In genomic region chr1:12176298-12177118, GRCh38 we compare ENCODE assay signal across 16 cellular contexts. TPM values are rescaled to one million over a fixed set of nuclear protein-coding genes. Genes with fewer than 3 reads are reported as not detected.
DNase-seq lines count a peak whose midpoint lies in the region; ATAC-seq and TF ChIP-seq lines count a peak whose summit lies in the region.
"Had no signal": no experiment of that assay in that cellular context is flagged by ENCODE, and none has a peak within 500 bp of the region (broad histone marks: within the 10 kb centered on the region; RNA-seq: fewer than 3 reads in every experiment).

No MANE protein-coding gene starts in this region.

- no peaks in the 10 kb centered on the region for H3K27me3 Mint-ChIP-seq in stimulated activated naive CD8-positive, alpha-beta T cell treated with anti-CD3 and anti-CD28 coated beads, Interleukin-15, Interleukin-2, amounts not matched to agents 100 ng/mL and 50 ng/mL, for 24 hours
- peaks cover 10% of the 10 kb centered on the region for H3K27me3 Mint-ChIP-seq in neural progenitor cell (ENCODE audit: insufficient read depth, low read depth)

- H4K20me1 ChIP-seq in neural progenitor cell (ENCODE audit: low read depth): no peaks in the 10 kb centered on the region

- H3K4me2 ChIP-seq in neural progenitor cell: no peak overlapping the region

- peak overlapping the region; percentile 99 for H3K27ac Mint-ChIP-seq in stimulated activated naive CD8-positive, alpha-beta T cell treated with anti-CD3 and anti-CD28 coated beads, Interleukin-15, Interleukin-2, amounts not matched to agents 100 ng/mL and 50 ng/mL, for 24 hours
- H3K27ac Mint-ChIP-seq in neural progenitor cell: peak overlapping the region; percentile 48

- TF ChIP-seq CTCF in neural progenitor cell (IDR thresholded peaks at IDR 0.05): no peak

- H2AFZ ChIP-seq in neural progenitor cell (replicated peaks): no peak overlapping the region

- no peaks in the 10 kb centered on the region for H3K27me3 ChIP-seq in effector memory CD4-positive, alpha-beta T cell (replicated peaks; ENCODE audit: control insufficient read depth, insufficient read depth, low read length, poor library complexity, severe bottlenecking)
- no peaks in the 10 kb centered on the region for H3K27me3 ChIP-seq in neural progenitor cell
- H3K27me3 ChIP-seq: adrenal gland, pancreas had no signal

- H3K4me1 ChIP-seq in effector memory CD4-positive, alpha-beta T cell (ENCODE audit: control insufficient read depth, insufficient read depth, low read length, poor library complexity, severe bottlenecking): peaks cover 96% of the 10 kb centered on the region
- peaks cover 10% of the 10 kb centered on the region for H3K4me1 ChIP-seq in neural progenitor cell

- no peak overlapping the region for H3K9ac ChIP-seq in neural progenitor cell

- H3F3A ChIP-seq in neural progenitor cell (ENCODE audit: low read depth): no peaks in the 10 kb centered on the region

- no peaks in the 10 kb centered on the region for H3K79me2 ChIP-seq in neural progenitor cell (ENCODE audit: low read depth)

- DNase-seq in stimulated activated naive CD8-positive, alpha-beta T cell treated with anti-CD3 and anti-CD28 coated beads, Interleukin-15, Interleukin-2, amounts not matched to agents 100 U/mL and 50 U/mL, for 24 hours: no peak
- DNase-seq in effector memory CD4-positive, alpha-beta T cell: no peak
- DNase-seq in neural progenitor cell (ENCODE audit: low spot score): no peak
- no peak for DNase-seq in NCI-H226
- DNase-seq in COLO829 (ENCODE audit: low spot score): no peak
- DNase-seq: activated CD4-positive, alpha-beta T cell treated with anti-CD3 and anti-CD28 coated beads, Interleukin-2, amount 50 U/mL, for 4 hours; adrenal gland; EL; mammary epithelial cell; NCI-H1417 treated with DMSO at 0.1 percent for 48 hours; NCI-H510A treated with DMSO at 0.1 percent for 48 hours; pancreas had no signal

- H3K36me3 ChIP-seq in effector memory CD4-positive, alpha-beta T cell (ENCODE audit: control insufficient read depth, insufficient read depth, low read length): peaks cover 15% of the 10 kb centered on the region
- H3K36me3 ChIP-seq in neural progenitor cell: no peaks in the 10 kb centered on the region
- H3K36me3 ChIP-seq: adrenal gland, pancreas had no signal

- peaks cover 50% of the 10 kb centered on the region for H3K36me3 Mint-ChIP-seq in stimulated activated naive CD8-positive, alpha-beta T cell treated with anti-CD3 and anti-CD28 coated beads, Interleukin-15, Interleukin-2, amounts not matched to agents 100 ng/mL and 50 ng/mL, for 24 hours (ENCODE audit: low read depth)
- H3K36me3 Mint-ChIP-seq in neural progenitor cell: no peaks in the 10 kb centered on the region

- H3K27ac ChIP-seq in effector memory CD4-positive, alpha-beta T cell (ENCODE audit: insufficient read depth, low read length, poor library complexity, severe bottlenecking): peak overlapping the region; percentile 88
- no peak overlapping the region for H3K27ac ChIP-seq in neural progenitor cell

- peaks cover under 1% of the 10 kb centered on the region for H3K9me3 Mint-ChIP-seq in stimulated activated naive CD8-positive, alpha-beta T cell treated with anti-CD3 and anti-CD28 coated beads, Interleukin-15, Interleukin-2, amounts not matched to agents 100 ng/mL and 50 ng/mL, for 24 hours
- H3K9me3 Mint-ChIP-seq in neural progenitor cell: no peaks in the 10 kb centered on the region

- peak overlapping the region; percentile 70 for H3K4me3 Mint-ChIP-seq in stimulated activated naive CD8-positive, alpha-beta T cell treated with anti-CD3 and anti-CD28 coated beads, Interleukin-15, Interleukin-2, amounts not matched to agents 100 ng/mL and 50 ng/mL, for 24 hours
- no peak overlapping the region for H3K4me3 Mint-ChIP-seq in neural progenitor cell

- ATAC-seq in stimulated activated naive CD8-positive, alpha-beta T cell treated with anti-CD3 and anti-CD28 coated beads, Interleukin-15, Interleukin-2, amounts not matched to agents 100 U/mL and 50 U/mL, for 24 hours: no peak
- no peak for ATAC-seq in GM21737 (IDR thresholded peaks at IDR 0.05; ENCODE audit: unreplicated experiment)
- no peak for ATAC-seq in HG03521 (IDR thresholded peaks at IDR 0.05; ENCODE audit: unreplicated experiment)
- ATAC-seq: esophagus mucosa, pancreas had no signal

- H3K9me3 ChIP-seq in effector memory CD4-positive, alpha-beta T cell (ENCODE audit: control insufficient read depth, low read length): no peaks in the 10 kb centered on the region
- H3K9me3 ChIP-seq in neural progenitor cell (ENCODE audit: low read depth): no peaks in the 10 kb centered on the region
- H3K9me3 ChIP-seq: adrenal gland, pancreas had no signal

- H3K4me1 Mint-ChIP-seq in stimulated activated naive CD8-positive, alpha-beta T cell treated with anti-CD3 and anti-CD28 coated beads, Interleukin-15, Interleukin-2, amounts not matched to agents 100 ng/mL and 50 ng/mL, for 24 hours (ENCODE audit: low read depth): peaks cover 91% of the 10 kb centered on the region
- peaks cover 50% of the 10 kb centered on the region for H3K4me1 Mint-ChIP-seq in neural progenitor cell

- H3K4me3 ChIP-seq in effector memory CD4-positive, alpha-beta T cell (ENCODE audit: insufficient read depth, low read depth, low read length, poor library complexity, severe bottlenecking): no peak overlapping the region
- no peak overlapping the region for H3K4me3 ChIP-seq in neural progenitor cell
- H3K4me3 ChIP-seq: adrenal gland, pancreas had no signal

RNA-seq across cellular contexts. Expression of gene TNFRSF1B, which starts 9.7 kb away (rescaled TPM):
- 0.04 and 0.22 TPM in 2 replicates for total RNA-seq in neural progenitor cell (ENCODE audit: low replicate concordance)

RNA-seq across cellular contexts. Expression of gene VPS13D, which starts 53.3 kb away (rescaled TPM):
- 15.1 and 16.4 TPM in 2 replicates for total RNA-seq in neural progenitor cell (ENCODE audit: low replicate concordance)
